Comparison of ENCODE assay signal across 11 cellular contexts in genomic region chr11:36421546-36422155, GRCh38.
DNase-seq lines count a peak whose midpoint lies in the region; ATAC-seq and TF ChIP-seq lines count a peak whose summit lies in the region.
"Had no signal": no experiment of that assay in that cellular context is flagged by ENCODE, and none has a peak within 500 bp of the region (broad histone marks: within the 10 kb centered on the region; RNA-seq: fewer than 3 reads in every experiment).

No MANE protein-coding gene starts in this region.

- peaks cover 25% of the 10 kb centered on the region for H3K36me3 Mint-ChIP-seq in MCF 10A (ENCODE audit: insufficient read depth, unreplicated experiment)
- peaks cover 64% of the 10 kb centered on the region for H3K36me3 Mint-ChIP-seq in activated CD4-positive, alpha-beta memory T cell treated with anti-CD3 and anti-CD28 coated beads, Interleukin-2, amount 10 ng/mL, durations not matched to agents 7 days and 5 days (ENCODE audit: low read depth)

- no peak for ATAC-seq in upper lobe of left lung (ENCODE audit: low FRiP score in 2 of 2)
- no peak for ATAC-seq in psoas muscle
- ATAC-seq in GM18868 (IDR thresholded peaks at IDR 0.05; ENCODE audit: unreplicated experiment), result no peak

- DNase-seq in MCF 10A (ENCODE audit: unreplicated experiment), result no peak
- no peak for DNase-seq in mammary epithelial cell
- DNase-seq in activated CD4-positive, alpha-beta memory T cell treated with anti-CD3 and anti-CD28 coated beads, Interleukin-2, amount 10 ng/mL, durations not matched to agents 7 days and 5 days, result no peak
- DNase-seq in iris pigment epithelial cell (ENCODE audit: low read depth), result peak; percentile 57
- no peak for DNase-seq in upper lobe of left lung
- no peak for DNase-seq in psoas muscle
- DNase-seq: BE2C, NCI-H1092 treated with DMSO at 0.1 percent for 48 hours had no signal

- TF ChIP-seq CTCF in MCF 10A (IDR thresholded peaks at IDR 0.05; ENCODE audit: unreplicated experiment) (no peak), mammary epithelial cell (conservative IDR thresholded peaks at IDR 0.05 in 1 of 2, IDR thresholded peaks at IDR 0.05 in 1 of 2; ENCODE audit: extremely low read depth in 1 of 2, insufficient read depth in 1 of 2, low read depth in 1 of 2, low read length in 2 of 2) (no peak), upper lobe of left lung (IDR thresholded peaks at IDR 0.05) (no peak), psoas muscle (IDR thresholded peaks at IDR 0.05) (no peak)

- dilution Hi-C loops in mammary epithelial cell (cut with HindIII; ENCODE audit: low sequenced_read_pairs), result loop anchor here (5.0 kb wide), 1 partner anchor 39 kb away; no protein-coding TSS in a partner anchor

- peaks cover 17% of the 10 kb centered on the region for H3K4me1 ChIP-seq in mammary epithelial cell (ENCODE audit: insufficient read depth, low read length)
- H3K4me1 ChIP-seq in subcutaneous abdominal adipose tissue (ENCODE audit: control insufficient read depth in 5 of 5, insufficient read depth in 5 of 5, low read length in 5 of 5), result peaks cover 3 to 34% (median 30%) of the 10 kb centered on the region in 5 donors
- peaks cover 16 to 26% (median 21%) of the 10 kb centered on the region in 4 donors for H3K4me1 ChIP-seq in upper lobe of left lung
- H3K4me1 ChIP-seq in psoas muscle, result no peaks in the 10 kb centered on the region
- H3K4me1 ChIP-seq: BE2C, HAP-1 had no signal

- H3K4me3 Mint-ChIP-seq in MCF 10A (ENCODE audit: unreplicated experiment), result no peak overlapping the region
- peak overlapping the region; percentile 34 for H3K4me3 Mint-ChIP-seq in activated CD4-positive, alpha-beta memory T cell treated with anti-CD3 and anti-CD28 coated beads, Interleukin-2, amount 10 ng/mL, durations not matched to agents 7 days and 5 days

- WGBS in mammary epithelial cell (ENCODE audit: low coverage, missing lambda C conversion rate), result 87% methylated on average over 6 of the region's 6 CpGs
- WGBS in upper lobe of left lung, 2 donors, result 69 to 76% methylated on average over 6 of the region's 6 CpGs
- 82 to 89% (median 85%) methylated on average over 6 of the region's 6 CpGs for WGBS in psoas muscle, 3 donors

- H3K9me3 Mint-ChIP-seq in MCF 10A (ENCODE audit: unreplicated experiment), result no peaks in the 10 kb centered on the region
- no peaks in the 10 kb centered on the region for H3K9me3 Mint-ChIP-seq in activated CD4-positive, alpha-beta memory T cell treated with anti-CD3 and anti-CD28 coated beads, Interleukin-2, amount 10 ng/mL, durations not matched to agents 7 days and 5 days

- POLR2A ChIA-PET in MCF 10A (lab: Yijun Ruan, JAX), result interaction anchor here (0.6 to 2.0 kb wide), 4 partner anchors 9 to 396 kb away, joined by 3 to 12 read pairs (median 4); no protein-coding TSS in a partner anchor
- POLR2A ChIA-PET in activated CD4-positive, alpha-beta memory T cell treated with anti-CD3 and anti-CD28 coated beads, Interleukin-2, amount 10 ng/mL, durations not matched to agents 7 days and 5 days (lab: Charles Lee), result interaction anchor here (1.1 to 5.8 kb wide), 6 partner anchors 10 to 43 kb away, joined by 3 to 27 read pairs (median 6); no protein-coding TSS in a partner anchor

- H3K9me3 ChIP-seq in mammary epithelial cell (replicated peaks; ENCODE audit: insufficient read depth, low read length) (no peaks in the 10 kb centered on the region), subcutaneous abdominal adipose tissue (ENCODE audit: control insufficient read depth in 5 of 5, low read length in 5 of 5) (no peaks in the 10 kb centered on the region), upper lobe of left lung (no peaks in the 10 kb centered on the region), psoas muscle (no peaks in the 10 kb centered on the region)
- H3K9me3 ChIP-seq: BE2C, HAP-1 had no signal

- CTCF ChIA-PET in MCF 10A (lab: Yijun Ruan, JAX) (interaction anchor here (0.7 to 1.4 kb wide), 3 partner anchors 55 to 171 kb away, joined by 3 to 5 read pairs (median 3); no protein-coding TSS in a partner anchor), mammary epithelial cell (lab: Charles Lee; ENCODE audit: low non-redundant PET) (no interaction called here)
- CTCF ChIA-PET in activated CD4-positive, alpha-beta memory T cell treated with anti-CD3 and anti-CD28 coated beads, Interleukin-2, amount 10 ng/mL, durations not matched to agents 7 days and 5 days (lab: Charles Lee), result interaction anchor here (0.9 to 1.0 kb wide), 2 partner anchors 58 to 115 kb away, joined by 4 read pairs; no protein-coding TSS in a partner anchor

- H2AFZ ChIP-seq in mammary epithelial cell (ENCODE audit: low read depth, low read length), result no peak overlapping the region

- no peak for TF ChIP-seq EP300 in upper lobe of left lung (IDR thresholded peaks at IDR 0.05)

- H3K27me3 ChIP-seq in mammary epithelial cell (ENCODE audit: insufficient read depth, low read length) (no peaks in the 10 kb centered on the region), subcutaneous abdominal adipose tissue (ENCODE audit: control insufficient read depth in 5 of 5, insufficient read depth in 4 of 5, low read length in 5 of 5) (no peaks in the 10 kb centered on the region), upper lobe of left lung (no peaks in the 10 kb centered on the region), psoas muscle (ENCODE audit: insufficient read depth in 3 of 3, low read length in 2 of 3) (no peaks in the 10 kb centered on the region)
- H3K27me3 ChIP-seq: BE2C had no signal

- peaks cover 22% of the 10 kb centered on the region for H3K4me1 Mint-ChIP-seq in MCF 10A (ENCODE audit: insufficient read depth, unreplicated experiment)
- peaks cover 64% of the 10 kb centered on the region for H3K4me1 Mint-ChIP-seq in activated CD4-positive, alpha-beta memory T cell treated with anti-CD3 and anti-CD28 coated beads, Interleukin-2, amount 10 ng/mL, durations not matched to agents 7 days and 5 days

- H4K20me1 ChIP-seq in mammary epithelial cell (ENCODE audit: insufficient read depth, low read length), result no peaks in the 10 kb centered on the region

- H3K4me3 ChIP-seq in mammary epithelial cell (replicated peaks in 1 of 3; ENCODE audit: insufficient read depth in 1 of 3, low read depth in 2 of 3, low read length in 3 of 3) (no peak overlapping the region), subcutaneous abdominal adipose tissue (ENCODE audit: low read depth in 1 of 5, low read length in 5 of 5) (no peak overlapping the region), upper lobe of left lung (no peak overlapping the region), psoas muscle (no peak overlapping the region)
- H3K4me3 ChIP-seq: HAP-1 had no signal

- H3K9ac ChIP-seq in mammary epithelial cell (ENCODE audit: insufficient read depth, low read length), result no peak overlapping the region
- H3K9ac ChIP-seq in subcutaneous abdominal adipose tissue (ENCODE audit: low read length in 5 of 5), result no peak overlapping the region

- BruUV-seq in MCF 10A (replicated peaks; lab: Mats Ljungman, UMichigan) (no TSS peak), mammary epithelial cell (replicated peaks; lab: Mats Ljungman, UMichigan) (no TSS peak)

- H3K27ac ChIP-seq in mammary epithelial cell (ENCODE audit: insufficient read depth, low read depth, low read length) (no peak overlapping the region), subcutaneous abdominal adipose tissue (ENCODE audit: low read depth, low read length) (peak overlapping the region; percentile 33), upper lobe of left lung (peak overlapping the region in 2 of 4 donors; percentile 40 to 42), psoas muscle (no peak overlapping the region)

- in situ Hi-C loops in mammary epithelial cell (cut with MboI; ENCODE audit: low sequenced_read_pairs in 2 of 2), result no loop called here

- no peaks in the 10 kb centered on the region for H3K36me3 ChIP-seq in mammary epithelial cell (ENCODE audit: insufficient read depth, low read length)
- peaks cover 5 to 11% (median 8%) of the 10 kb centered on the region in 5 donors for H3K36me3 ChIP-seq in subcutaneous abdominal adipose tissue (ENCODE audit: control insufficient read depth in 5 of 5, insufficient read depth in 5 of 5, low read length in 5 of 5)
- H3K36me3 ChIP-seq in upper lobe of left lung, result peaks cover 0 to 2% (median 0%) of the 10 kb centered on the region in 4 donors
- H3K36me3 ChIP-seq in psoas muscle (ENCODE audit: insufficient read depth in 1 of 2, low read depth in 1 of 2), result peaks cover 0 to 3% of the 10 kb centered on the region in 2 donors
- H3K36me3 ChIP-seq: BE2C, HAP-1 had no signal

- H3K4me2 ChIP-seq in mammary epithelial cell (ENCODE audit: insufficient read depth, low read depth, low read length), result no peak overlapping the region

- no peak for TF ChIP-seq POLR2A in upper lobe of left lung (IDR thresholded peaks at IDR 0.05)

- no peaks in the 10 kb centered on the region for H3K79me2 ChIP-seq in mammary epithelial cell (ENCODE audit: insufficient read depth, low read length)

- no peaks in the 10 kb centered on the region for H3K27me3 Mint-ChIP-seq in MCF 10A (ENCODE audit: insufficient read depth, unreplicated experiment)
- no peaks in the 10 kb centered on the region for H3K27me3 Mint-ChIP-seq in activated CD4-positive, alpha-beta memory T cell treated with anti-CD3 and anti-CD28 coated beads, Interleukin-2, amount 10 ng/mL, durations not matched to agents 7 days and 5 days

- H3K27ac Mint-ChIP-seq in MCF 10A (ENCODE audit: low read depth, unreplicated experiment), result peak overlapping the region; percentile 82
- peak overlapping the region; percentile 80 for H3K27ac Mint-ChIP-seq in activated CD4-positive, alpha-beta memory T cell treated with anti-CD3 and anti-CD28 coated beads, Interleukin-2, amount 10 ng/mL, durations not matched to agents 7 days and 5 days

- intact Hi-C loops in MCF 10A (cut with micrococcal nuclease), result no loop called here
- intact Hi-C loops in mammary epithelial cell (cut with micrococcal nuclease), result no loop called here
- intact Hi-C loops in psoas muscle (cut with DNase I), result no loop called here
